In genomic region chr17:39678340-39679116, GRCh38 we compare ENCODE assay signal across 1 cellular context.
A peak's percentile ranks its signal among the peaks of the same experiment; 100 is the strongest.
TF ChIP-seq lines count a peak whose summit lies in the region.

No MANE protein-coding gene starts in this region.

TF ChIP-seq in GM12878, 131 proteins besides CTCF, POLR2A, EP300 and RAD21:
- TF ChIP-seq MEF2A (IDR thresholded peaks at IDR 0.05; ENCODE audit: insufficient read depth, low read depth, low read length) (no peak), SMARCA5 (IDR thresholded peaks at IDR 0.05) (0 out of 2 replicates have a peak, but pooled peaks have one; percentile 0)
TF ChIP-seq in GM12878: peak in this region for 1.
